ENCODE assay signal across 8 cellular contexts in the genomic region with DNA sequence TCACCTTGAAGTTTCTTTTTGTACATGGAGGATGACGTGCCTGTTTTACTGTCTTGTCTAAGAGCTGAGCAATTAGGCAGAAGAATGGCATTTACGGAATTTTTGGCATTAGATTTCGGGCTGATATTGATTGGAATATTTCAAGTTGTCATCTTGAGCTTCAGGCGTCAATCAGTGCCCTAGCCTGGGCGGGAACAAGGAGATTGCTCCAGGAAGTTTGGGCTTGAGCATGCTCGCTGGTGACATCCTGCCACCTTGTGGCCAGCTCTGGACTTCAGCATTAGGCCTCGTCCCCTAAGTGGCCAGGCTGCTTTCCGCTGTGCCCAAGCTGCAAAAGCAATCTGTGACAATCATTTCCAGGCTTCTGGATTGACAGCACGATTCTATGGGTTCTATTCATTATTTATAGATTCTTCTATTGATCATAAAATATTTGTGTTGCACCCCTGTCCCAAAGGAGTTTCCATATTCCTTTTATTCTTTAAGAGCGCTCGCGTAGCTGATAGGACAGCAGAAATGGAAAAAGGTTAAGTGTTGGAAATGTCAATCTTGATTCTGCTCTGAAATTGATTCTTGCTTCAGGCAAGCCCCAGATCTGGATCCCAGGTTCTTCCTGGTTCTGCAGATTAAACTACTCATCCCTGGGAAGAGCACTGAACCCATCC.
DNase-seq lines count a peak whose midpoint lies in the region; ATAC-seq and TF ChIP-seq lines count a peak whose summit lies in the region.

No MANE protein-coding gene starts in this region.

- H3K4me2 ChIP-seq in KMS-11 (no peak overlapping the region), PC-3 (ENCODE audit: low read length) (peak overlapping the region; percentile 39; the same call in 1 of the 2 replicates)

- WGBS in testis, 2 donors = 37 to 40% methylated on average over 12 of the region's 12 CpGs

- no peak for TF ChIP-seq POLR2A in testis (IDR thresholded peaks at IDR 0.05)

- H2AFZ ChIP-seq in KMS-11 (ENCODE audit: low read depth) (no peak overlapping the region), PC-3 (ENCODE audit: low read length) (no peak overlapping the region)

- H3K4me1 Mint-ChIP-seq in CD4-positive, alpha-beta T cell (ENCODE audit: low read depth) = no peaks in the 10 kb centered on the region

- peaks cover 5% of the 10 kb centered on the region for H3K27me3 ChIP-seq in CD4-positive, alpha-beta T cell (ENCODE audit: control insufficient read depth, insufficient read depth, low read length)
- no peaks in the 10 kb centered on the region for H3K27me3 ChIP-seq in KMS-11 (ENCODE audit: insufficient read depth, low read depth)
- 0 out of 2 replicates have a peak, but pooled peaks cover 5% of the 10 kb centered on the region for H3K27me3 ChIP-seq in PC-3 (ENCODE audit: low read length)
- H3K27me3 ChIP-seq in foreskin keratinocyte = peaks cover 2% of the 10 kb centered on the region
- peaks cover 12% of the 10 kb centered on the region for H3K27me3 ChIP-seq in neutrophil
- H3K27me3 ChIP-seq in testis = no peaks in the 10 kb centered on the region

- H3K9me3 Mint-ChIP-seq in CD4-positive, alpha-beta T cell = no peaks in the 10 kb centered on the region

- intact Hi-C loops in CD4-positive, alpha-beta T cell (cut with DNase I, micrococcal nuclease) = loop anchor here (1.0 to 2.0 kb wide), 2 partner anchors 54 to 323 kb away; no protein-coding TSS in a partner anchor
- intact Hi-C loops in PC-3 (cut with micrococcal nuclease) (loop anchor here (1.0 to 5.0 kb wide), 6 partner anchors 54 to 424 kb away; partner anchors contain the start of genes HNRNPK, KIF27 and RMI1), testis (cut with DNase I; ENCODE audit: low total_unique reads) (loop anchor here (5.0 kb wide), 1 partner anchor 324 kb away; no protein-coding TSS in a partner anchor)

- H3K36me3 Mint-ChIP-seq in CD4-positive, alpha-beta T cell (ENCODE audit: low read depth) = no peaks in the 10 kb centered on the region

- no TSS peak for BruUV-seq in PC-3 (replicated peaks; lab: Mats Ljungman, UMichigan)

- no peaks in the 10 kb centered on the region for H3K36me3 ChIP-seq in KMS-11 (ENCODE audit: insufficient read depth)
- H3K36me3 ChIP-seq in PC-3 (ENCODE audit: low read depth, low read length) = no peaks in the 10 kb centered on the region
- H3K36me3 ChIP-seq in neutrophil = no peaks in the 10 kb centered on the region
- no peaks in the 10 kb centered on the region for H3K36me3 ChIP-seq in testis (ENCODE audit: low read depth, missing control alignments)

- H3K27ac Mint-ChIP-seq in CD4-positive, alpha-beta T cell = no peak overlapping the region

- H3K4me3 ChIP-seq in KMS-11 (IDR thresholded peaks at IDR 0.05; ENCODE audit: insufficient read depth, low read depth, low read length) (no peak overlapping the region), PC-3 (ENCODE audit: low read length) (no peak overlapping the region), neutrophil (ENCODE audit: low read depth in 1 of 2, low read length in 1 of 2) (no peak overlapping the region), testis (no peak overlapping the region)

- H3K27me3 Mint-ChIP-seq in CD4-positive, alpha-beta T cell = peaks cover 20% of the 10 kb centered on the region

- POLR2A ChIA-PET in CD4-positive, alpha-beta T cell (lab: Charles Lee) = interaction anchor here (0.6 to 1.0 kb wide), 2 partner anchors 318 to 324 kb away, joined by 3 read pairs; no protein-coding TSS in a partner anchor
- POLR2A ChIA-PET in PC-3 (lab: Charles Lee; ENCODE audit: unreplicated experiment) = no interaction called here

- H3K79me2 ChIP-seq in KMS-11 (ENCODE audit: insufficient read depth, low read depth) (no peaks in the 10 kb centered on the region), PC-3 (ENCODE audit: low read length) (no peaks in the 10 kb centered on the region)

- H3K9me3 ChIP-seq in CD4-positive, alpha-beta T cell (ENCODE audit: control insufficient read depth, low read length) = no peaks in the 10 kb centered on the region
- no peaks in the 10 kb centered on the region for H3K9me3 ChIP-seq in PC-3 (ENCODE audit: low read length)
- no peaks in the 10 kb centered on the region for H3K9me3 ChIP-seq in neutrophil
- no peaks in the 10 kb centered on the region for H3K9me3 ChIP-seq in testis

- no peak overlapping the region for H3K4me3 Mint-ChIP-seq in CD4-positive, alpha-beta T cell

- peak; percentile 77 for TF ChIP-seq CTCF in CD4-positive, alpha-beta T cell (IDR thresholded peaks at IDR 0.05)
- peak; percentile 85 for TF ChIP-seq CTCF in KMS-11 (conservative IDR thresholded peaks at IDR 0.05; ENCODE audit: low read depth, low read length)
- TF ChIP-seq CTCF in PC-3 (conservative IDR thresholded peaks at IDR 0.05; ENCODE audit: low read depth, low read length) = peak; percentile 86
- peak; percentile 90 for TF ChIP-seq CTCF in foreskin keratinocyte (conservative IDR thresholded peaks at IDR 0.05)
- peak; percentile 63 for TF ChIP-seq CTCF in neutrophil (IDR thresholded peaks at IDR 0.05)
- TF ChIP-seq CTCF in testis (IDR thresholded peaks at IDR 0.05) = peak; percentile 87 to 90 (median 88)

- H4K20me1 ChIP-seq in KMS-11 (ENCODE audit: insufficient read depth) = no peaks in the 10 kb centered on the region
- no peaks in the 10 kb centered on the region for H4K20me1 ChIP-seq in PC-3 (ENCODE audit: low read length)

- CTCF ChIA-PET in CD4-positive, alpha-beta T cell (lab: Charles Lee) = interaction anchor here (0.9 to 1.8 kb wide), 6 partner anchors 25 to 340 kb away, joined by 3 to 6 read pairs (median 4); partner anchors contain the start of gene KIF27
- CTCF ChIA-PET in PC-3 (lab: Charles Lee) = no interaction called here

- H3K27ac ChIP-seq in CD4-positive, alpha-beta T cell (ENCODE audit: low read depth, low read length) = no peak overlapping the region
- H3K27ac ChIP-seq in KMS-11 (no peak overlapping the region), PC-3 (ENCODE audit: low read length) (no peak overlapping the region), foreskin keratinocyte (no peak overlapping the region), neutrophil (no peak overlapping the region), testis (no peak overlapping the region)

- no peak overlapping the region for H3K9ac ChIP-seq in KMS-11
- no peak overlapping the region for H3K9ac ChIP-seq in PC-3 (ENCODE audit: low read length)

- H3F3A ChIP-seq in PC-3 (ENCODE audit: low read length, unreplicated experiment) = no peaks in the 10 kb centered on the region

- no peaks in the 10 kb centered on the region for H3K9me2 ChIP-seq in PC-3 (replicated peaks; ENCODE audit: low read length)

- ATAC-seq in CD4-positive, alpha-beta T cell (ENCODE audit: poor library complexity) = no peak
- ATAC-seq in GM19467 (IDR thresholded peaks at IDR 0.05; ENCODE audit: unreplicated experiment) (peak; percentile 71), PC-3 (peak; percentile 97), foreskin keratinocyte (peak; percentile 90)

- peak; percentile 11 to 57 (median 26) for DNase-seq in CD4-positive, alpha-beta T cell
- DNase-seq in PC-3 (peak; percentile 80), foreskin keratinocyte (peak; percentile 26 to 67), testis (peak; percentile 93)
- DNase-seq in activated T-helper 9 cell treated with anti-CD3 and anti-CD28 coated beads, Interleukin-2, amount 50 U/mL, for 16 hours (ENCODE audit: low read depth) = peak; percentile 17

- H3K4me1 ChIP-seq in KMS-11 (ENCODE audit: low read depth, poor library complexity, severe bottlenecking) = no peaks in the 10 kb centered on the region
- H3K4me1 ChIP-seq in PC-3 (ENCODE audit: insufficient read depth, low read length) = no peaks in the 10 kb centered on the region
- no peaks in the 10 kb centered on the region for H3K4me1 ChIP-seq in foreskin keratinocyte
- H3K4me1 ChIP-seq in neutrophil (ENCODE audit: control insufficient read depth in 1 of 2, insufficient read depth in 1 of 2, low read depth in 1 of 2, low read length in 1 of 2) = peaks cover 0 to 4% of the 10 kb centered on the region in 2 experiments
- H3K4me1 ChIP-seq in testis = peaks cover 12% of the 10 kb centered on the region

Comparison
In these comparisons a context has a peak if more than half of its experiments do, and no peak if none do; other contexts are left out.
1. DNase-seq: peak in every context shown above with its lines; median percentile 93 in testis; 80 in PC-3; 46 in foreskin keratinocyte; 26 in CD4-positive, alpha-beta T cell; 17 in activated T-helper 9 cell treated with anti-CD3 and anti-CD28 coated beads, Interleukin-2, amount 50 U/mL, for 16 hours.